ENCODE assay signal across 16 cellular contexts in the genomic region with DNA sequence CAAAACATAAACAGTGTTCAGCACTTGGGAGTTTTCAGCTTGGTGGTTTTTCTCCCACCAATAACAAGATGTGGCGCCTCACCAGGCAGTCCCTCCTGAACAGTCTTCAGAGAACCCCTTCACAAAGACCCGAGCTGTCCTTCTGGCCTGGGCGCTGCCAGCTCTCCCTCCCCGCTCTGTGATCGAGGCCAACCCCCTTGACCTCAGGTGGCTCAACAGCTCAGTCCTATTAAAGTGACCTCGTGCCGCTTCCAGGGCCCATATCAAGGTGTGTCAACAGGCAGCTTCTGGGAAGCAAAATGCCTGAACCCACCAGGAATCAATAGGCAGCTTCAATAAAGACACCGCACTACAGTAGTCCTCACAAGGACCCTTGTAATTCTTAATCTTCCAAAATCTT.
DNase-seq lines count a peak whose midpoint lies in the region; ATAC-seq, FAIRE-seq and TF ChIP-seq lines count a peak whose summit lies in the region.
"Had no signal": no experiment of that assay in that cellular context is flagged by ENCODE, and none has a peak within 500 bp of the region (broad histone marks: within the 10 kb centered on the region; RNA-seq: fewer than 3 reads in every experiment).

No MANE protein-coding gene starts in this region.

- peaks cover 30% of the 10 kb centered on the region for H3K4me1 Mint-ChIP-seq in brain
- H3K4me1 Mint-ChIP-seq in activated naive CD8-positive, alpha-beta T cell treated with anti-CD3 and anti-CD28 coated beads for 36 hours = no peaks in the 10 kb centered on the region

- H4K20me1 ChIP-seq in osteoblast (ENCODE audit: insufficient read depth, low read length) (no peaks in the 10 kb centered on the region), hepatocyte (ENCODE audit: insufficient read depth, poor library complexity, severe bottlenecking) (no peaks in the 10 kb centered on the region)

- H3K27ac ChIP-seq in kidney (ENCODE audit: low read depth in 2 of 2, low read length in 2 of 2) = no peak overlapping the region
- no peak overlapping the region for H3K27ac ChIP-seq in osteoblast (ENCODE audit: low read depth, low read length)
- no peak overlapping the region for H3K27ac ChIP-seq in upper lobe of right lung
- no peak overlapping the region for H3K27ac ChIP-seq in hepatocyte

- no peak overlapping the region for H2AFZ ChIP-seq in osteoblast (ENCODE audit: low read length)
- no peak overlapping the region for H2AFZ ChIP-seq in hepatocyte

- no peaks in the 10 kb centered on the region for H3K9me3 Mint-ChIP-seq in brain
- H3K9me3 Mint-ChIP-seq in activated naive CD8-positive, alpha-beta T cell treated with anti-CD3 and anti-CD28 coated beads for 36 hours = no peaks in the 10 kb centered on the region
- H3K9me3 Mint-ChIP-seq: CD4-positive, alpha-beta T cell; HFFc6 had no signal

- H3K4me1 ChIP-seq in kidney (ENCODE audit: control insufficient read depth in 1 of 2, insufficient read depth in 1 of 2, low read depth in 1 of 2, low read length in 2 of 2) (peaks cover 0 to 14% of the 10 kb centered on the region in 2 donors), osteoblast (ENCODE audit: insufficient read depth, low read length) (peaks cover 16% of the 10 kb centered on the region), upper lobe of right lung (peaks cover 37% of the 10 kb centered on the region), hepatocyte (ENCODE audit: insufficient read depth) (no peaks in the 10 kb centered on the region)

- H3K27me3 ChIP-seq in osteoblast (ENCODE audit: insufficient read depth, low read length) (no peaks in the 10 kb centered on the region), upper lobe of right lung (no peaks in the 10 kb centered on the region), hepatocyte (no peaks in the 10 kb centered on the region)

- peaks cover 8% of the 10 kb centered on the region for H3K36me3 Mint-ChIP-seq in brain
- H3K36me3 Mint-ChIP-seq in activated naive CD8-positive, alpha-beta T cell treated with anti-CD3 and anti-CD28 coated beads for 36 hours = no peaks in the 10 kb centered on the region

- no peak for FAIRE-seq in kidney (lab: Jason Lieb, UNC)
- FAIRE-seq: A204.1, GM18507 had no signal

- H3K27ac Mint-ChIP-seq in brain = peak overlapping the region in 3 of 5 experiments; percentile 67 to 98 (median 78)
- H3K27ac Mint-ChIP-seq in activated naive CD8-positive, alpha-beta T cell treated with anti-CD3 and anti-CD28 coated beads for 36 hours = no peak overlapping the region
- H3K27ac Mint-ChIP-seq: B cell; CD4-positive, alpha-beta T cell; HFFc6 had no signal

- H3K27me3 Mint-ChIP-seq in brain = peaks cover 3% of the 10 kb centered on the region
- no peaks in the 10 kb centered on the region for H3K27me3 Mint-ChIP-seq in activated naive CD8-positive, alpha-beta T cell treated with anti-CD3 and anti-CD28 coated beads for 36 hours
- H3K27me3 Mint-ChIP-seq: B cell; CD4-positive, alpha-beta T cell had no signal

- H3K36me3 ChIP-seq in kidney (ENCODE audit: control insufficient read depth in 1 of 2, insufficient read depth in 2 of 2, low read length in 2 of 2) (no peaks in the 10 kb centered on the region), osteoblast (ENCODE audit: insufficient read depth, low read length) (no peaks in the 10 kb centered on the region), upper lobe of right lung (no peaks in the 10 kb centered on the region), hepatocyte (replicated peaks; ENCODE audit: insufficient read depth, low read depth) (no peaks in the 10 kb centered on the region)

- DNase-seq in kidney = peak; percentile 27
- peak; percentile 39 for DNase-seq in osteoblast (ENCODE audit: insufficient read length, low spot score, missing footprints)
- DNase-seq in upper lobe of right lung = peak; percentile 38
- no peak for DNase-seq in hepatocyte (ENCODE audit: low spot score)
- DNase-seq in 8988T = no peak
- no peak for DNase-seq in activated naive CD8-positive, alpha-beta T cell treated with anti-CD3 and anti-CD28 coated beads for 36 hours
- DNase-seq: C1 segment of cervical spinal cord; Calu3; CD4-positive, alpha-beta T cell; DMS 273 treated with DMSO at 0.1 percent for 48 hours; HCEC 1CT; HFFc6 had no signal

- H3K4me3 Mint-ChIP-seq in brain = no peak overlapping the region
- no peak overlapping the region for H3K4me3 Mint-ChIP-seq in activated naive CD8-positive, alpha-beta T cell treated with anti-CD3 and anti-CD28 coated beads for 36 hours
- H3K4me3 Mint-ChIP-seq: B cell; CD4-positive, alpha-beta T cell; HFFc6 had no signal

- no peaks in the 10 kb centered on the region for H3K9me2 ChIP-seq in hepatocyte (replicated peaks; ENCODE audit: insufficient read depth)

- TF ChIP-seq CTCF in brain (conservative IDR thresholded peaks at IDR 0.05) (no peak), kidney (IDR thresholded peaks at IDR 0.05; ENCODE audit: borderline replicate concordance, extremely low read depth, insufficient read depth) (no peak), osteoblast (IDR thresholded peaks at IDR 0.05; ENCODE audit: extremely low read depth, low read depth, low read length) (no peak), upper lobe of right lung (IDR thresholded peaks at IDR 0.05) (no peak), hepatocyte (IDR thresholded peaks at IDR 0.05; ENCODE audit: poor library complexity) (no peak)

- intact Hi-C loops in kidney (cut with DNase I) (no loop called here), upper lobe of right lung (cut with DNase I) (no loop called here)

- no peak overlapping the region for H3K9ac ChIP-seq in kidney (ENCODE audit: low read length in 2 of 2)

- H3K79me2 ChIP-seq in osteoblast (ENCODE audit: insufficient read depth, low read length) (no peaks in the 10 kb centered on the region), hepatocyte (no peaks in the 10 kb centered on the region)

- 82% methylated on average over 8 of the region's 8 CpGs for WGBS in hepatocyte (ENCODE audit: low lambda C conversion rate, missing lambda C conversion rate)

- no peaks in the 10 kb centered on the region for H3K9me3 ChIP-seq in kidney (ENCODE audit: control insufficient read depth in 1 of 2, low read length in 2 of 2)
- H3K9me3 ChIP-seq in osteoblast (ENCODE audit: low read depth, low read length) = no peaks in the 10 kb centered on the region
- H3K9me3 ChIP-seq in upper lobe of right lung = no peaks in the 10 kb centered on the region
- no peaks in the 10 kb centered on the region for H3K9me3 ChIP-seq in hepatocyte (ENCODE audit: low read depth)

- H3K4me2 ChIP-seq in osteoblast (ENCODE audit: insufficient read depth, low read length) (no peak overlapping the region), hepatocyte (no peak overlapping the region)

- H3K4me3 ChIP-seq in kidney (ENCODE audit: low read length in 2 of 2) (no peak overlapping the region), osteoblast (ENCODE audit: insufficient read depth, low read length) (no peak overlapping the region), upper lobe of right lung (no peak overlapping the region), hepatocyte (no peak overlapping the region)

- ATAC-seq in upper lobe of right lung = no peak

Comparison
In these comparisons a context has a peak if more than half of its experiments do, and no peak if none do; other contexts are left out.
1. DNase-seq: peak in kidney (single experiment), osteoblast (single experiment) and upper lobe of right lung (single experiment); none in hepatocyte (single experiment), 8988T (single experiment) and activated naive CD8-positive, alpha-beta T cell treated with anti-CD3 and anti-CD28 coated beads for 36 hours (single experiment).